In genomic region chr1:177142791-177143382, GRCh38 we compare ENCODE assay signal across 23 cellular contexts. TPM values are rescaled to one million over a fixed set of nuclear protein-coding genes. Genes with fewer than 3 reads are reported as not detected.
"Had no signal": no experiment of that assay in that cellular context is flagged by ENCODE, and none has a peak within 500 bp of the region (broad histone marks: within the 10 kb centered on the region; RNA-seq: fewer than 3 reads in every experiment).

No MANE protein-coding gene starts in this region.

- H3K36me3 ChIP-seq: breast epithelium had no signal

- H3K4me3 ChIP-seq: breast epithelium had no signal

- H3K9me3 ChIP-seq: breast epithelium had no signal

- DNase-seq: activated CD4-positive, alpha-beta T cell treated with anti-CD3 and anti-CD28 coated beads for 4 hours; activated CD8-positive, alpha-beta memory T cell treated with anti-CD3 and anti-CD28 coated beads, Interleukin-2, amount 50 U/mL, for 4 hours; activated CD8-positive, alpha-beta T cell treated with anti-CD3 and anti-CD28 coated beads for 36 hours; activated gamma-delta T cell treated with Interleukin-2 at 50 U/mL for 16 hours; activated naive CD4-positive, alpha-beta T cell treated with anti-CD3 and anti-CD28 coated beads, Interleukin-2, amount 10 ng/mL, durations not matched to agents 7 days and 5 days; activated naive CD8-positive, alpha-beta T cell treated with anti-CD3 and anti-CD28 coated beads for 36 hours; activated T-cell treated with anti-CD3 and anti-CD28 coated beads, Interleukin-2, amount 50 U/mL, for 72 hours; caudate nucleus; Karpas-422; MM.1S; NCI-H1105; NCI-H1436; NCI-H1694 treated with DMSO at 0.1 percent for 48 hours; NCI-H2029 treated with DMSO at 0.1 percent for 48 hours; NCI-H446; NCI-H524 treated with DMSO at 0.1 percent for 48 hours; NK-92 treated with Interleukin-12 subunit alpha and Interleukin-12 subunit beta, amount 100 ng/mL, for 24 hours; PC-3; SHP77 treated with DMSO at 0.1 percent for 48 hours had no signal

- H3K4me1 ChIP-seq: breast epithelium had no signal

- ATAC-seq: activated CD4-positive, CD25-positive, alpha-beta regulatory T cell treated with anti-CD3 and anti-CD28 coated beads, Interleukin-2, amount 50 U/mL, for 24 hours; activated CD8-positive, alpha-beta T cell treated with anti-CD3 and anti-CD28 coated beads for 36 hours; activated T-cell treated with anti-CD3 and anti-CD28 coated beads, Interleukin-2, amount 50 U/mL, for 72 hours; PC-3 had no signal

- H3K27ac ChIP-seq: breast epithelium had no signal

- H3K27me3 ChIP-seq: breast epithelium had no signal

RNA-seq across cellular contexts. Expression of gene ASTN1, which starts 21.6 kb away (rescaled TPM):
- total RNA-seq: activated CD8-positive, alpha-beta T cell treated with anti-CD3 and anti-CD28 coated beads for 36 hours; activated naive CD8-positive, alpha-beta T cell treated with anti-CD3 and anti-CD28 coated beads for 36 hours; activated T-cell treated with anti-CD3 and anti-CD28 coated beads, Interleukin-2, amount 50 U/mL, for 72 hours; activated T-helper 2 cell treated with anti-CD3 and anti-CD28 coated beads, Interferon-gamma antibody, Interleukin-2, Interleukin-4, amounts not matched to agents 10 μg/mL and 5 μg/mL and 100 μg/mL, durations not matched to agents 14 hours and 24 hours and 36 hours; PC-3; SK-MEL-5 had no signal

RNA-seq across cellular contexts. Expression of gene BRINP2, which starts 27.9 kb away (rescaled TPM):
- total RNA-seq: activated CD8-positive, alpha-beta T cell treated with anti-CD3 and anti-CD28 coated beads for 36 hours; activated naive CD8-positive, alpha-beta T cell treated with anti-CD3 and anti-CD28 coated beads for 36 hours; activated T-cell treated with anti-CD3 and anti-CD28 coated beads, Interleukin-2, amount 50 U/mL, for 72 hours; activated T-helper 2 cell treated with anti-CD3 and anti-CD28 coated beads, Interferon-gamma antibody, Interleukin-2, Interleukin-4, amounts not matched to agents 10 μg/mL and 5 μg/mL and 100 μg/mL, durations not matched to agents 14 hours and 24 hours and 36 hours; SK-MEL-5 had no signal
